33 cellular contexts compared by ENCODE assay signal in the genomic region with DNA sequence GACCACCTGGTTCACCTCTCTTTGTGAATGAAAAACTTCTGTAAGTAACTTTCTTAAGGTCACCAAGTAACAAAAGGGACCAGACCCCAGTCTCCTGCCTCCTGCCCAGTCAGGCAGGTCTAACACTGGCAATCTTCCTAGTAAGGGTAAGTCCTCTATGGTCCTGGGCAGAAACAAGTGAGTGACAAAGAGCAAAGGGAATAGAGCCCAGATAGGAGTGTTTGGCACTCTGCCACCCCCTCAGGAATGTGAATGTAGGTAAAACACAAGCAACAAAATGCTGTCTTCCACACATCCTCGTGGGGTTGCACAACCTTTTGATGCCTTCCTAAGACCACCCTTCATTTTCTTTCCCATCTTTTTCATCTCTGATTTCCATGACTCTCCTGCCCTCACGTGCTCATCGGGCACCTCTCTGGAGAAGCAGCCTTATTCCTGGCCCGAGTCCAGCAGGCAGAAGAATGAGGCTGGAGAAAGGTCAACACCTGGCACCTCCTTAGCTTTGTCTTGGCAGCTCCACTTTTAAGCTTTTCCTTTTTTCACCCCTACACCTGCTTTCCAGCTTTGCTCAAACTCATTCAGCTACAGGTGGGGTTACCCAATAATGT.
DNase-seq lines count a peak whose midpoint lies in the region; ATAC-seq and TF ChIP-seq lines count a peak whose summit lies in the region.
"Had no signal": no experiment of that assay in that cellular context is flagged by ENCODE, and none has a peak within 500 bp of the region (broad histone marks: within the 10 kb centered on the region; RNA-seq: fewer than 3 reads in every experiment).

No MANE protein-coding gene starts in this region.

- 17 to 41% methylated on average over 4 of the region's 4 CpGs for WGBS in body of pancreas, 2 donors

- peak; percentile 44 for DNase-seq in Calu3
- DNase-seq in body of pancreas = peak; percentile 38 to 76 (median 66)
- DNase-seq in lower lobe of right lung = no peak
- no peak for DNase-seq in activated CD8-positive, alpha-beta memory T cell treated with anti-CD3 and anti-CD28 coated beads, Interleukin-2, amount 10 ng/mL, durations not matched to agents 7 days and 5 days
- no peak for DNase-seq in coronary artery (ENCODE audit: low spot score)
- DNase-seq: activated CD4-positive, alpha-beta T cell treated with anti-CD3 and anti-CD28 coated beads for 4 hours; activated CD8-positive, alpha-beta memory T cell treated with anti-CD3 and anti-CD28 coated beads for 24 hours; activated effector memory CD4-positive, alpha-beta T cell treated with Interleukin-2 at 50 U/mL for 16 hours; activated T-cell treated with anti-CD3 and anti-CD28 coated beads, Interleukin-2, amount 50 U/mL, for 1 hour; amygdala; CD8-positive, alpha-beta T cell; DMS153; effector CD4-positive, alpha-beta T cell; H9; NCI-H1417; NCI-H446; NCI-H774; right cardiac atrium; stimulated activated CD4-positive, alpha-beta T cell treated with anti-CD3 and anti-CD28 coated beads, Interleukin-1b, Interleukin-23, amount 100 ng/mL, for 48 hours; T1000; WERI-Rb-1 had no signal

- TF ChIP-seq RAD21 in Ishikawa (IDR thresholded peaks at IDR 0.05; ENCODE audit: low read depth) = peak; percentile 22

- H3K4me1 Mint-ChIP-seq in Calu3 (ENCODE audit: low read depth, unreplicated experiment) = peaks cover 40% of the 10 kb centered on the region
- no peaks in the 10 kb centered on the region for H3K4me1 Mint-ChIP-seq in activated CD8-positive, alpha-beta memory T cell treated with anti-CD3 and anti-CD28 coated beads, Interleukin-2, amount 10 ng/mL, durations not matched to agents 7 days and 5 days
- H3K4me1 Mint-ChIP-seq: H9 had no signal

- TF ChIP-seq POLR2A in body of pancreas (IDR thresholded peaks at IDR 0.05) = no peak
- no peak for TF ChIP-seq POLR2A in GM18505 (IDR thresholded peaks at IDR 0.05; ENCODE audit: borderline replicate concordance, extremely low read depth, insufficient read depth, insufficient read length)

- H3K4me3 ChIP-seq in body of pancreas (no peak overlapping the region), lower lobe of right lung (no peak overlapping the region), coronary artery (no peak overlapping the region)
- H3K4me3 ChIP-seq: gastroesophageal sphincter, GM12878, hepatocyte, SJSA1 had no signal

- H3K27me3 Mint-ChIP-seq in Calu3 (ENCODE audit: unreplicated experiment) = no peaks in the 10 kb centered on the region
- H3K27me3 Mint-ChIP-seq in activated CD8-positive, alpha-beta memory T cell treated with anti-CD3 and anti-CD28 coated beads, Interleukin-2, amount 10 ng/mL, durations not matched to agents 7 days and 5 days = peaks cover 13% of the 10 kb centered on the region
- H3K27me3 Mint-ChIP-seq: B cell; stimulated activated naive CD8-positive, alpha-beta T cell treated with anti-CD3 and anti-CD28 coated beads, Interleukin-15, Interleukin-2, amounts not matched to agents 100 ng/mL and 50 ng/mL, for 24 hours had no signal

- intact Hi-C loops in Calu3 (cut with micrococcal nuclease; ENCODE audit: unreplicated experiment) (no loop called here), body of pancreas (cut with DNase I) (no loop called here), lower lobe of right lung (cut with DNase I) (no loop called here)

- no peaks in the 10 kb centered on the region for H3K36me3 Mint-ChIP-seq in Calu3 (ENCODE audit: insufficient read depth, unreplicated experiment)
- no peaks in the 10 kb centered on the region for H3K36me3 Mint-ChIP-seq in activated CD8-positive, alpha-beta memory T cell treated with anti-CD3 and anti-CD28 coated beads, Interleukin-2, amount 10 ng/mL, durations not matched to agents 7 days and 5 days
- H3K36me3 Mint-ChIP-seq: activated naive CD4-positive, alpha-beta T cell treated with anti-CD3 and anti-CD28 coated beads, Interleukin-2, amount 50 U/mL, for 72 hours; CD8-positive, alpha-beta T cell had no signal

- TF ChIP-seq CTCF in Calu3 (IDR thresholded peaks at IDR 0.05; ENCODE audit: unreplicated experiment) (no peak), body of pancreas (IDR thresholded peaks at IDR 0.05) (peak in 1 of 7 experiments; percentile 7), lower lobe of right lung (IDR thresholded peaks at IDR 0.05) (no peak), coronary artery (IDR thresholded peaks at IDR 0.05) (no peak)

- H3K9me3 Mint-ChIP-seq in Calu3 (ENCODE audit: low read depth, unreplicated experiment) = no peaks in the 10 kb centered on the region
- no peaks in the 10 kb centered on the region for H3K9me3 Mint-ChIP-seq in activated CD8-positive, alpha-beta memory T cell treated with anti-CD3 and anti-CD28 coated beads, Interleukin-2, amount 10 ng/mL, durations not matched to agents 7 days and 5 days (ENCODE audit: low read depth)
- H3K9me3 Mint-ChIP-seq: activated naive CD4-positive, alpha-beta T cell treated with anti-CD3 and anti-CD28 coated beads, Interleukin-2, amount 50 U/mL, for 72 hours; CD8-positive, alpha-beta T cell; stimulated activated naive CD8-positive, alpha-beta T cell treated with anti-CD3 and anti-CD28 coated beads, Interleukin-15, Interleukin-2, amounts not matched to agents 100 ng/mL and 50 ng/mL, for 24 hours had no signal

- H3K27ac Mint-ChIP-seq in Calu3 (ENCODE audit: unreplicated experiment) = no peak overlapping the region
- no peak overlapping the region for H3K27ac Mint-ChIP-seq in activated CD8-positive, alpha-beta memory T cell treated with anti-CD3 and anti-CD28 coated beads, Interleukin-2, amount 10 ng/mL, durations not matched to agents 7 days and 5 days
- H3K27ac Mint-ChIP-seq: activated naive CD4-positive, alpha-beta T cell treated with anti-CD3 and anti-CD28 coated beads, Interleukin-2, amount 50 U/mL, for 72 hours; B cell; CD8-positive, alpha-beta T cell; H9; stimulated activated naive CD8-positive, alpha-beta T cell treated with anti-CD3 and anti-CD28 coated beads, Interleukin-15, Interleukin-2, amounts not matched to agents 100 ng/mL and 50 ng/mL, for 24 hours had no signal

- H3K4me1 ChIP-seq in body of pancreas (peaks cover 10% of the 10 kb centered on the region), lower lobe of right lung (no peaks in the 10 kb centered on the region)
- H3K4me1 ChIP-seq: gastroesophageal sphincter had no signal

- ATAC-seq in body of pancreas (no peak), lower lobe of right lung (peak; percentile 53 to 55), GM21529 (IDR thresholded peaks at IDR 0.05; ENCODE audit: unreplicated experiment) (no peak), GM18505 (IDR thresholded peaks at IDR 0.05; ENCODE audit: unreplicated experiment) (no peak)
- ATAC-seq in activated CD8-positive, alpha-beta memory T cell treated with anti-CD3 and anti-CD28 coated beads, Interleukin-2, amount 10 ng/mL, durations not matched to agents 7 days and 5 days = no peak
- ATAC-seq: activated naive CD4-positive, alpha-beta T cell treated with anti-CD3 and anti-CD28 coated beads, Interleukin-2, amount 50 U/mL, for 72 hours; CD8-positive, alpha-beta T cell; gastroesophageal sphincter; GM12878; right cardiac atrium had no signal

- CTCF ChIA-PET in Calu3 (lab: Charles Lee) = no interaction called here
- CTCF ChIA-PET in activated CD8-positive, alpha-beta memory T cell treated with anti-CD3 and anti-CD28 coated beads, Interleukin-2, amount 10 ng/mL, durations not matched to agents 7 days and 5 days (lab: Charles Lee) = no interaction called here

- no peaks in the 10 kb centered on the region for H3K27me3 ChIP-seq in body of pancreas
- no peaks in the 10 kb centered on the region for H3K27me3 ChIP-seq in lower lobe of right lung (ENCODE audit: low read depth)
- H3K27me3 ChIP-seq: gastroesophageal sphincter, hepatocyte, SJSA1 had no signal

- H3K4me3 Mint-ChIP-seq in Calu3 (ENCODE audit: low read depth, unreplicated experiment) = no peak overlapping the region
- no peak overlapping the region for H3K4me3 Mint-ChIP-seq in activated CD8-positive, alpha-beta memory T cell treated with anti-CD3 and anti-CD28 coated beads, Interleukin-2, amount 10 ng/mL, durations not matched to agents 7 days and 5 days
- H3K4me3 Mint-ChIP-seq: B cell; CD8-positive, alpha-beta T cell; H9; stimulated activated naive CD8-positive, alpha-beta T cell treated with anti-CD3 and anti-CD28 coated beads, Interleukin-15, Interleukin-2, amounts not matched to agents 100 ng/mL and 50 ng/mL, for 24 hours had no signal

- BruUV-seq in Calu3 (replicated peaks; lab: Mats Ljungman, UMichigan) = no TSS peak

- H3K36me3 ChIP-seq in body of pancreas (replicated peaks in 1 of 2; ENCODE audit: insufficient read depth in 1 of 2, low read depth in 2 of 2) (no peaks in the 10 kb centered on the region), lower lobe of right lung (no peaks in the 10 kb centered on the region)
- H3K36me3 ChIP-seq: gastroesophageal sphincter, neutrophil, SJSA1, WERI-Rb-1 had no signal

- H3K9me3 ChIP-seq in body of pancreas (no peaks in the 10 kb centered on the region), lower lobe of right lung (no peaks in the 10 kb centered on the region)
- H3K9me3 ChIP-seq: neutrophil, SJSA1 had no signal

- TF ChIP-seq EP300 in Ishikawa (IDR thresholded peaks at IDR 0.05; ENCODE audit: borderline replicate concordance) = peak; percentile 26; the same call in 1 of the 2 replicates

- H3K27ac ChIP-seq in body of pancreas = no peak overlapping the region
- H3K27ac ChIP-seq in lower lobe of right lung = no peak overlapping the region
- H3K27ac ChIP-seq in coronary artery = no peak overlapping the region
- H3K27ac ChIP-seq: gastroesophageal sphincter, hepatocyte, HL-60, neutrophil, SJSA1, WERI-Rb-1 had no signal

TF ChIP-seq in Ishikawa, 13 proteins besides CTCF, POLR2A, EP300 and RAD21 (continues in another document):
- 0 out of 2 replicates have a peak, but pooled peaks have one; percentile 31 for TF ChIP-seq TCF12 (IDR thresholded peaks at IDR 0.05; ENCODE audit: low read depth)
- TF ChIP-seq TEAD4 (IDR thresholded peaks at IDR 0.05) = peak; percentile 46; the same call in 1 of the 2 replicates
- TF ChIP-seq YY1 (IDR thresholded peaks at IDR 0.05; ENCODE audit: low read depth) = no peak
- no peak for TF ChIP-seq CREB1 (IDR thresholded peaks at IDR 0.05; ENCODE audit: low read depth)
- peak; percentile 81 for TF ChIP-seq NFIC (IDR thresholded peaks at IDR 0.05)
- TF ChIP-seq FOXM1 (IDR thresholded peaks at IDR 0.05; ENCODE audit: borderline replicate concordance, low read depth) = no peak
- TF ChIP-seq MAX (IDR thresholded peaks at IDR 0.05) = peak; percentile 39; the same call in 1 of the 2 replicates
- no peak; the same call in 1 of the 2 replicates for TF ChIP-seq ZBTB7A (IDR thresholded peaks at IDR 0.05; ENCODE audit: low read depth)
- peak; percentile 5; the same call in 1 of the 2 replicates for TF ChIP-seq CEBPB (IDR thresholded peaks at IDR 0.05)
- TF ChIP-seq EGR1 (IDR thresholded peaks at IDR 0.05) = no peak

Comparison
In these comparisons a context has a peak if more than half of its experiments do, and no peak if none do; other contexts are left out.
1. DNase-seq: peak in Calu3 (single experiment) and body of pancreas (4 of 4); none in lower lobe of right lung (single experiment), activated CD8-positive, alpha-beta memory T cell treated with anti-CD3 and anti-CD28 coated beads, Interleukin-2, amount 10 ng/mL, durations not matched to agents 7 days and 5 days (single experiment) and coronary artery (single experiment).
2. ATAC-seq: peak in lower lobe of right lung (2 of 2); none in body of pancreas (single experiment), GM21529 (single experiment), GM18505 (single experiment) and activated CD8-positive, alpha-beta memory T cell treated with anti-CD3 and anti-CD28 coated beads, Interleukin-2, amount 10 ng/mL, durations not matched to agents 7 days and 5 days (single experiment).